ENCODE assay signal across 12 cellular contexts in genomic region chr14:94388027-94388895, GRCh38. TPM values are rescaled to one million over a fixed set of nuclear protein-coding genes. Genes with fewer than 3 reads are reported as not detected.
DNase-seq lines count a peak whose midpoint lies in the region; ATAC-seq, FAIRE-seq and TF ChIP-seq lines count a peak whose summit lies in the region.
"Had no signal": no experiment of that assay in that cellular context is flagged by ENCODE, and none has a peak within 500 bp of the region (broad histone marks: within the 10 kb centered on the region; RNA-seq: fewer than 3 reads in every experiment).

SERPINA1 (minus strand) TSS chr14:94388602; CDS start chr14:94383237, 5,365 bp downstream.

- intact Hi-C loops in Panc1 (cut with micrococcal nuclease; ENCODE audit: unreplicated experiment): no loop called here
- intact Hi-C loops in pancreas (cut with DNase I): no loop called here

- BruUV-seq in Panc1 (replicated peaks; lab: Mats Ljungman, UMichigan): no TSS peak

- 87 to 94% methylated on average over 14 to 21 of the region's 21 CpGs for WGBS in endodermal cell (ENCODE audit: insufficient coverage in 1 of 2, insufficient read length in 1 of 2), 2 experiments
- 34 to 45% methylated on average over 21 of the region's 21 CpGs for WGBS in pancreas, 2 donors

- in situ Hi-C loops in Panc1 (cut with HindIII; ENCODE audit: low pct_unique_long_range_greater_than_20kb, low sequenced_read_pairs): no loop called here

- H3K27me3 Mint-ChIP-seq in endodermal cell (ENCODE audit: insufficient read depth): peaks cover 10% of the 10 kb centered on the region

- TF ChIP-seq CTCF in Panc1 (IDR thresholded peaks at IDR 0.05) (no peak), endodermal cell (conservative IDR thresholded peaks at IDR 0.05) (no peak), pancreas (IDR thresholded peaks at IDR 0.05) (no peak)

- DNase-seq in Daoy (ENCODE audit: low read depth) (peak; percentile 88), Panc1 (ENCODE audit: low read depth, low spot score) (no peak), endodermal cell (peak; percentile 37), pancreas (peak in 2 of 6 donors; percentile 28 to 40), NCI-H187 treated with DMSO at 0.1 percent for 48 hours (lab: John Stamatoyannopoulos, UW) (no peak), NCI-H1092 treated with DMSO at 0.1 percent for 48 hours (lab: John Stamatoyannopoulos, UW) (no peak)
- DNase-seq: C1 segment of cervical spinal cord, heart left ventricle, NCI-H2107 had no signal

- peaks cover 3% of the 10 kb centered on the region for H3K4me1 Mint-ChIP-seq in endodermal cell

- H3K27ac ChIP-seq in Panc1 (ENCODE audit: low read length) (no peak within 1 kb of the TSS), endodermal cell (ENCODE audit: low read depth, low read length) (no peak within 1 kb of the TSS), pancreas (peak within 1 kb of the TSS in 3 of 4 donors; percentile 42 to 79 (median 77))

- CTCF ChIA-PET in Panc1 (lab: Charles Lee): no interaction called here

- ATAC-seq in Panc1: 0 out of 2 replicates have a peak, but pooled peaks have one; percentile 16
- ATAC-seq in pancreas: peak; percentile 54 to 61 (median 57)
- no peak for ATAC-seq in HG02973 (IDR thresholded peaks at IDR 0.05; ENCODE audit: unreplicated experiment)
- no peak for ATAC-seq in HG03280 (IDR thresholded peaks at IDR 0.05; ENCODE audit: unreplicated experiment)
- ATAC-seq: heart left ventricle had no signal

- POLR2A ChIA-PET in Panc1 (lab: Charles Lee): no interaction called here

- H3K4me3 ChIP-seq in Panc1 (ENCODE audit: low read depth in 2 of 2, low read length in 2 of 2) (no peak within 1 kb of the TSS), endodermal cell (ENCODE audit: low read length) (no peak within 1 kb of the TSS), pancreas (peak within 1 kb of the TSS in 1 of 4 donors; percentile 31)

- H3K27me3 ChIP-seq in Panc1 (ENCODE audit: control insufficient read depth, insufficient read depth, low read length) (no peaks in the 10 kb centered on the region), endodermal cell (ENCODE audit: control insufficient read depth, insufficient read depth, low read length, poor library complexity, severe bottlenecking) (peaks cover 10% of the 10 kb centered on the region), pancreas (no peaks in the 10 kb centered on the region)

- no peak within 1 kb of the TSS for H3K9ac ChIP-seq in endodermal cell (ENCODE audit: extremely low read depth, low read length, poor library complexity, severe bottlenecking)

- no peaks in the 10 kb centered on the region for H3K9me3 Mint-ChIP-seq in endodermal cell
- H3K9me3 Mint-ChIP-seq: activated T-helper 2 cell treated with anti-CD3 and anti-CD28 coated beads, Interferon-gamma antibody, Interleukin-2, Interleukin-4, amounts not matched to agents 10 μg/mL and 5 μg/mL and 100 μg/mL, durations not matched to agents 14 hours and 24 hours and 36 hours had no signal

- H3K9me3 ChIP-seq in Panc1 (ENCODE audit: control insufficient read depth, insufficient read depth, low read depth, low read length) (no peaks in the 10 kb centered on the region), endodermal cell (ENCODE audit: control insufficient read depth, low read length) (no peaks in the 10 kb centered on the region), pancreas (no peaks in the 10 kb centered on the region)
- H3K9me3 ChIP-seq: heart left ventricle had no signal

- H3K27ac Mint-ChIP-seq in endodermal cell: no peak within 1 kb of the TSS
- H3K27ac Mint-ChIP-seq: activated T-helper 2 cell treated with anti-CD3 and anti-CD28 coated beads, Interferon-gamma antibody, Interleukin-2, Interleukin-4, amounts not matched to agents 10 μg/mL and 5 μg/mL and 100 μg/mL, durations not matched to agents 14 hours and 24 hours and 36 hours had no signal

- no peaks in the 10 kb centered on the region for H3K36me3 Mint-ChIP-seq in endodermal cell (ENCODE audit: low read depth)

- H3K36me3 ChIP-seq in Panc1 (ENCODE audit: control insufficient read depth, insufficient read depth, low read length): no peaks in the 10 kb centered on the region
- no peaks in the 10 kb centered on the region for H3K36me3 ChIP-seq in endodermal cell (ENCODE audit: control insufficient read depth, insufficient read depth, low read length)
- H3K36me3 ChIP-seq in pancreas: no peaks in the 10 kb centered on the region
- H3K36me3 ChIP-seq: heart left ventricle had no signal

- no peak for FAIRE-seq in pancreas (lab: Jason Lieb, UNC)

- H3K4me1 ChIP-seq in Panc1 (ENCODE audit: control insufficient read depth, insufficient read depth, low read length): no peaks in the 10 kb centered on the region
- no peaks in the 10 kb centered on the region for H3K4me1 ChIP-seq in endodermal cell (ENCODE audit: control insufficient read depth, insufficient read depth, low read length)
- H3K4me1 ChIP-seq in pancreas: peaks cover 0 to 7% (median 0%) of the 10 kb centered on the region in 3 donors

- H3K4me3 Mint-ChIP-seq in endodermal cell: no peak within 1 kb of the TSS

RNA-seq across cellular contexts. Expression of gene SERPINA1, which starts in this region (rescaled TPM):
- 26.1 and 30.8 TPM in 2 replicates for total RNA-seq in Daoy (2014; rRNA removed; shearing (Covaris generic))
- 4.9 TPM for total RNA-seq in Panc1 (2021; ENCODE audit: unreplicated experiment)
- polyA plus RNA-seq in Panc1 (2012; ENCODE audit: insufficient read length): not detected
- total RNA-seq in endodermal cell: 1 to 10 TPM in 1 of 2 donors, not detected in 1; 1.2 TPM
- 1.2 TPM for polyA plus RNA-seq in endodermal cell (2013, experiment 1 of 2)
- polyA plus RNA-seq in endodermal cell (2013, experiment 2 of 2): 0.91 TPM
- 100 to 1,000 TPM in 4 of 6 donors, 10 to 100 TPM in 2; 45.0 to 328 (median 170) TPM for total RNA-seq in pancreas
- 100 to 1,000 TPM in 1 of 2 donors, 10 to 100 TPM in 1; 45.7 to 246 TPM for polyA plus RNA-seq in pancreas

Comparison
In these comparisons a context has a peak if more than half of its experiments do, and no peak if none do; other contexts are left out.
1. DNase-seq: peak in Daoy (single experiment) and endodermal cell (single experiment); none in Panc1 (single experiment), NCI-H187 treated with DMSO at 0.1 percent for 48 hours (single experiment) and NCI-H1092 treated with DMSO at 0.1 percent for 48 hours (single experiment).
2. ATAC-seq: peak in Panc1 (single experiment) and pancreas (4 of 4); none in HG02973 (single experiment) and HG03280 (single experiment).
3. H3K27ac ChIP-seq: peak in pancreas (3 of 4); none in Panc1 (single experiment) and endodermal cell (single experiment).